Comparison of ENCODE assay signal across 15 cellular contexts in the genomic region with DNA sequence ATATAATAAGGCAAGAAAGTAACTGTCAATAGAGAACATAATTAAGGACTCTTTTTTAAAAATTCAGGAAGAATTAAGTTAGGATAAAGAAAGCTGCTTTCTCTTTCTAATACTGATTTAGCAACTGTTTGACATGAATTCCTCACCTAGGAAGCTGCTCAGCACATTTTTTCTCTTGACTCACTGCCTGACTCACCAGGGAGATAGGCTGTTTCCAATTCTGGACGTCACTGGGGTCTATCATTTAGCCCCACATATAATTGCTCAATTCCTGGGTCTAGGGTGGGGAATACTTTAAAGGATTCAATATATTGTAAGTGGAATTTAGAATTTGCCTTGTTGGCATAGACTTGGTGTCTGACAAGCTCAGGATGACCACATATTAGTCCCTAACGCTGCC. TPM values are rescaled to one million over a fixed set of nuclear protein-coding genes. Genes with fewer than 3 reads are reported as not detected.
DNase-seq lines count a peak whose midpoint lies in the region; ATAC-seq, FAIRE-seq and TF ChIP-seq lines count a peak whose summit lies in the region.
"Had no signal": no experiment of that assay in that cellular context is flagged by ENCODE, and none has a peak within 500 bp of the region (broad histone marks: within the 10 kb centered on the region; RNA-seq: fewer than 3 reads in every experiment).

No MANE protein-coding gene starts in this region.

- H3K9me3 Mint-ChIP-seq in osteocyte (ENCODE audit: unreplicated experiment) (no peaks in the 10 kb centered on the region), progenitor cell of endocrine pancreas (ENCODE audit: low read depth) (no peaks in the 10 kb centered on the region)

- DNase-seq in Daoy (ENCODE audit: low read depth) (peak; percentile 70), RCC 7860 (ENCODE audit: low spot score) (peak; percentile 67), fibroblast of peridontal ligament (ENCODE audit: extremely low read depth) (peak; percentile 94), osteocyte (ENCODE audit: extremely low spot score, unreplicated experiment) (no peak), SJCRH30 (no peak), progenitor cell of endocrine pancreas (ENCODE audit: low spot score, unreplicated experiment) (no peak), mesenteric fat pad (ENCODE audit: low spot score) (no peak)
- DNase-seq: activated CD4-positive, alpha-beta T cell treated with anti-CD3 and anti-CD28 coated beads, Interleukin-2, amount 10 ng/mL, durations not matched to agents 24 days and 14 days; activated naive CD8-positive, alpha-beta T cell treated with anti-CD3 and anti-CD28 coated beads for 36 hours; NCI-H2029 treated with DMSO at 0.1 percent for 48 hours; tibial artery had no signal

- TF ChIP-seq CTCF in osteocyte (IDR thresholded peaks at IDR 0.05) (no peak), progenitor cell of endocrine pancreas (IDR thresholded peaks at IDR 0.05; ENCODE audit: unreplicated experiment) (no peak)

- ATAC-seq in HG03175 (IDR thresholded peaks at IDR 0.05; ENCODE audit: unreplicated experiment), result no peak
- ATAC-seq: Panc1 had no signal

- H3K27ac Mint-ChIP-seq in osteocyte (ENCODE audit: unreplicated experiment), result peak overlapping the region; percentile 85
- no peak overlapping the region for H3K27ac Mint-ChIP-seq in progenitor cell of endocrine pancreas
- H3K27ac Mint-ChIP-seq: activated CD4-positive, alpha-beta T cell treated with anti-CD3 and anti-CD28 coated beads, Interleukin-2, amount 10 ng/mL, durations not matched to agents 24 days and 14 days; activated naive CD8-positive, alpha-beta T cell treated with anti-CD3 and anti-CD28 coated beads for 36 hours had no signal

- H3K27me3 ChIP-seq in SJCRH30, result no peaks in the 10 kb centered on the region
- H3K27me3 ChIP-seq: tibial artery had no signal

- no peak overlapping the region for H3K27ac ChIP-seq in SJCRH30

- H3K36me3 ChIP-seq in SJCRH30, result no peaks in the 10 kb centered on the region
- H3K36me3 ChIP-seq: tibial artery had no signal

- H3K4me1 ChIP-seq in SJCRH30, result 0 out of 2 replicates have a peak, but pooled peaks cover 6% of the 10 kb centered on the region

- H3K4me1 Mint-ChIP-seq in osteocyte (ENCODE audit: unreplicated experiment) (peaks cover 55% of the 10 kb centered on the region), progenitor cell of endocrine pancreas (ENCODE audit: low read depth) (no peaks in the 10 kb centered on the region)

- no peaks in the 10 kb centered on the region; the same call in 1 of the 2 replicates for H3K9me3 ChIP-seq in SJCRH30 (replicated peaks)
- H3K9me3 ChIP-seq: tibial artery had no signal

- peak overlapping the region; percentile 26 for H3K4me3 Mint-ChIP-seq in osteocyte (ENCODE audit: unreplicated experiment)
- no peak overlapping the region for H3K4me3 Mint-ChIP-seq in progenitor cell of endocrine pancreas (ENCODE audit: low read depth)
- H3K4me3 Mint-ChIP-seq: activated CD4-positive, alpha-beta T cell treated with anti-CD3 and anti-CD28 coated beads, Interleukin-2, amount 10 ng/mL, durations not matched to agents 24 days and 14 days; activated naive CD8-positive, alpha-beta T cell treated with anti-CD3 and anti-CD28 coated beads for 36 hours had no signal

- no peaks in the 10 kb centered on the region for H3K27me3 Mint-ChIP-seq in osteocyte (ENCODE audit: unreplicated experiment)
- H3K27me3 Mint-ChIP-seq in progenitor cell of endocrine pancreas, result no peaks in the 10 kb centered on the region
- H3K27me3 Mint-ChIP-seq: activated CD4-positive, alpha-beta T cell treated with anti-CD3 and anti-CD28 coated beads, Interleukin-2, amount 10 ng/mL, durations not matched to agents 24 days and 14 days had no signal

- FAIRE-seq in RCC 7860 (lab: Jason Lieb, UNC), result peak; percentile 87
- FAIRE-seq: GM18507, H1 had no signal

- H3K36me3 Mint-ChIP-seq in osteocyte (ENCODE audit: unreplicated experiment) (no peaks in the 10 kb centered on the region), progenitor cell of endocrine pancreas (ENCODE audit: insufficient read depth) (no peaks in the 10 kb centered on the region)
- H3K36me3 Mint-ChIP-seq: activated naive CD8-positive, alpha-beta T cell treated with anti-CD3 and anti-CD28 coated beads for 36 hours had no signal

- no peak overlapping the region for H3K4me3 ChIP-seq in SJCRH30
- H3K4me3 ChIP-seq: tibial artery had no signal

RNA-seq across cellular contexts. Expression of a gene that starts 50.8 kb away (rescaled TPM):
- total RNA-seq in Daoy (2014; rRNA removed; shearing (Covaris generic)), result 47.6 and 51.9 TPM in 2 replicates
- total RNA-seq in osteocyte (109 and 112 TPM in 2 replicates), progenitor cell of endocrine pancreas (76.6 and 81.2 TPM in 2 replicates), mesenteric fat pad (563 TPM)
- total RNA-seq in SJCRH30 (2014; rRNA removed; shearing (Covaris generic)), result 144 and 145 TPM in 2 replicates

Comparison
In these comparisons a context has a peak if more than half of its experiments do, and no peak if none do; other contexts are left out.
1. DNase-seq: peak in Daoy (single experiment), RCC 7860 (single experiment) and fibroblast of peridontal ligament (single experiment); none in osteocyte (single experiment), SJCRH30 (0 of 2), progenitor cell of endocrine pancreas (single experiment) and mesenteric fat pad (single experiment).